ENCODE assay signal across 20 cellular contexts in the genomic region with DNA sequence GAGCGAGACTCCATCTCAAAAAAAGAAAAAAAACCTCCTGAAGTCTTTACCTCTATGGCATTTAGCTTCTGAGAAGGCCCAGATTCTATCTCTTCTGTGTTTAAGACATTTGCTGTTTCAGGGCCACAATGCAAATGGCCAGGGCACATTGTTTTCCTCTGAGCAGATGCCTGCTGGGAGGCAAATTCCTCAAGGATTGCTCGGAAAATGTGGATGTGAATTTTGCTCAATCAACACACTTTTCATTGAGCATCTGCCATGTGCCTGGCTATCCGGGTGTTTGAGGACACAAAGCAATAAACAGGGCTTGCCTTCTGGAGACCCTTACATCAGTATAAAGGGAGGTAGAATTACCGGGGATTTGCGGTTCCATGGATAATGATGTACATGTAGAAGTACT. TPM values are rescaled to one million over a fixed set of nuclear protein-coding genes. Genes with fewer than 3 reads are reported as not detected.
"Had no signal": no experiment of that assay in that cellular context is flagged by ENCODE, and none has a peak within 500 bp of the region (broad histone marks: within the 10 kb centered on the region; RNA-seq: fewer than 3 reads in every experiment).

No MANE protein-coding gene starts in this region.

- H3K36me3 ChIP-seq: right atrium auricular region, tibial artery, vagina had no signal

- H3K4me3 ChIP-seq: right atrium auricular region, smooth muscle cell, tibial artery, vagina had no signal

- H3K27me3 ChIP-seq: right atrium auricular region, vagina had no signal

- H3K27ac ChIP-seq: parathyroid adenoma, right atrium auricular region, tibial artery, vagina had no signal

- H3K9me3 Mint-ChIP-seq: activated CD4-positive, alpha-beta memory T cell treated with anti-CD3 and anti-CD28 coated beads, Interleukin-2, amount 10 ng/mL, durations not matched to agents 7 days and 5 days; stimulated activated memory B cell treated with anti-CD40 and anti-IgM and Interleukin-4, amounts not matched to agents 10 μg/mL and 1 μg/mL and 100 μg/mL, for 72 hours had no signal

- DNase-seq: activated CD4-positive, alpha-beta memory T cell treated with anti-CD3 and anti-CD28 coated beads, Interleukin-2, amount 10 ng/mL, durations not matched to agents 7 days and 5 days; activated CD4-positive, alpha-beta T cell treated with anti-CD3 and anti-CD28 coated beads for 36 hours; activated gamma-delta T cell; activated T-cell treated with anti-CD3 and anti-CD28 coated beads, Interleukin-2, amount 50 U/mL, for 48 hours; amygdala; cerebellar nuclear complex; dermis blood vessel endothelial cell; kidney; left ventricle myocardium superior; T-helper 9 cell; tibial artery had no signal

- H3K27ac Mint-ChIP-seq: activated CD4-positive, alpha-beta memory T cell treated with anti-CD3 and anti-CD28 coated beads, Interleukin-2, amount 10 ng/mL, durations not matched to agents 7 days and 5 days; activated CD4-positive, alpha-beta T cell treated with anti-CD3 and anti-CD28 coated beads for 36 hours; activated naive CD8-positive, alpha-beta T cell; stimulated activated memory B cell treated with anti-CD40 and anti-IgM and Interleukin-4, amounts not matched to agents 10 μg/mL and 1 μg/mL and 100 μg/mL, for 72 hours had no signal

- ATAC-seq: activated CD4-positive, alpha-beta T cell treated with anti-CD3 and anti-CD28 coated beads for 36 hours; left ventricle myocardium superior; stimulated activated memory B cell treated with anti-CD40 and anti-IgM and Interleukin-4, amounts not matched to agents 10 μg/mL and 1 μg/mL and 100 μg/mL, for 72 hours had no signal

- H3K4me3 Mint-ChIP-seq: activated CD4-positive, alpha-beta memory T cell treated with anti-CD3 and anti-CD28 coated beads, Interleukin-2, amount 10 ng/mL, durations not matched to agents 7 days and 5 days; activated CD4-positive, alpha-beta T cell treated with anti-CD3 and anti-CD28 coated beads for 36 hours; activated naive CD8-positive, alpha-beta T cell; stimulated activated memory B cell treated with anti-CD40 and anti-IgM and Interleukin-4, amounts not matched to agents 10 μg/mL and 1 μg/mL and 100 μg/mL, for 72 hours had no signal

- H3K9ac ChIP-seq: parathyroid adenoma had no signal

- FAIRE-seq: kidney had no signal

- H3K36me3 Mint-ChIP-seq: activated naive CD8-positive, alpha-beta T cell; stimulated activated memory B cell treated with anti-CD40 and anti-IgM and Interleukin-4, amounts not matched to agents 10 μg/mL and 1 μg/mL and 100 μg/mL, for 72 hours had no signal

- H3K4me1 ChIP-seq: right atrium auricular region, tibial artery, vagina had no signal

- H3K79me2 ChIP-seq: parathyroid adenoma had no signal

- H3K4me2 ChIP-seq: smooth muscle cell had no signal

- H2AFZ ChIP-seq: parathyroid adenoma had no signal

- H3K9me3 ChIP-seq: right atrium auricular region, tibial artery, vagina had no signal

RNA-seq across cellular contexts. Expression of gene TRIM71, which starts 20.0 kb away (rescaled TPM):
- total RNA-seq: activated CD4-positive, alpha-beta memory T cell treated with anti-CD3 and anti-CD28 coated beads, Interleukin-2, amount 10 ng/mL, durations not matched to agents 7 days and 5 days; dermis blood vessel endothelial cell; glomerular endothelial cell; left ventricle myocardium superior; mesenteric fat pad; right atrium auricular region; vagina had no signal
- polyA plus RNA-seq: esophagus had no signal
